In genomic region chr11:47863189-47863892, GRCh38 we compare ENCODE assay signal across 8 cellular contexts. TPM values are rescaled to one million over a fixed set of nuclear protein-coding genes. Genes with fewer than 3 reads are reported as not detected.
DNase-seq lines count a peak whose midpoint lies in the region; ATAC-seq, FAIRE-seq and TF ChIP-seq lines count a peak whose summit lies in the region.

No MANE protein-coding gene starts in this region.

- H3K27me3 ChIP-seq in BJ (ENCODE audit: control insufficient read depth, insufficient read depth, low read length): no peaks in the 10 kb centered on the region

- CTCF ChIA-PET in BJ (lab: Yijun Ruan, JAX): interaction anchor here (0.9 kb wide), 1 partner anchor 8 kb away, joined by 4 read pairs; no protein-coding TSS in a partner anchor

- ATAC-seq in GM19452 (IDR thresholded peaks at IDR 0.05; ENCODE audit: unreplicated experiment): peak; percentile 64
- ATAC-seq in GM18873 (IDR thresholded peaks at IDR 0.05; ENCODE audit: low FRiP score, unreplicated experiment): no peak

- no peaks in the 10 kb centered on the region for H3K36me3 Mint-ChIP-seq in stimulated activated naive CD8-positive, alpha-beta T cell treated with anti-CD3 and anti-CD28 coated beads, Interleukin-15, Interleukin-2, amounts not matched to agents 100 ng/mL and 50 ng/mL, for 24 hours (ENCODE audit: low read depth)

- no peak for FAIRE-seq in HTR-8/SVneo (lab: Jason Lieb, UNC)

- H3K36me3 ChIP-seq in BJ (ENCODE audit: control insufficient read depth, insufficient read depth, low read length) (no peaks in the 10 kb centered on the region), KOPT-K1 (ENCODE audit: insufficient read depth, low read length) (no peaks in the 10 kb centered on the region)

- DNase-seq in BJ (ENCODE audit: low read depth) (peak; percentile 92), choroid plexus epithelial cell (ENCODE audit: low read depth) (peak; percentile 78), HTR-8/SVneo (ENCODE audit: insufficient read length, low spot score) (no peak), GOT3 (lab: John Stamatoyannopoulos, UW) (no peak)

- peak overlapping the region; percentile 19 for H3K27ac ChIP-seq in KOPT-K1 (ENCODE audit: low read depth, low read length, poor library complexity, severe bottlenecking)

- no peaks in the 10 kb centered on the region for H3K27me3 Mint-ChIP-seq in stimulated activated naive CD8-positive, alpha-beta T cell treated with anti-CD3 and anti-CD28 coated beads, Interleukin-15, Interleukin-2, amounts not matched to agents 100 ng/mL and 50 ng/mL, for 24 hours

- H3K4me3 ChIP-seq in BJ (ENCODE audit: low read depth, low read length) (no peak overlapping the region), choroid plexus epithelial cell (ENCODE audit: low read depth, low read length) (no peak overlapping the region)

- no peaks in the 10 kb centered on the region for H3K9me3 Mint-ChIP-seq in stimulated activated naive CD8-positive, alpha-beta T cell treated with anti-CD3 and anti-CD28 coated beads, Interleukin-15, Interleukin-2, amounts not matched to agents 100 ng/mL and 50 ng/mL, for 24 hours

- TF ChIP-seq CTCF in BJ (IDR thresholded peaks at IDR 0.05; ENCODE audit: insufficient read depth, low read depth, low read length) (no peak), choroid plexus epithelial cell (conservative IDR thresholded peaks at IDR 0.05; ENCODE audit: low read depth, low read length) (no peak)

- H3K4me3 Mint-ChIP-seq in stimulated activated naive CD8-positive, alpha-beta T cell treated with anti-CD3 and anti-CD28 coated beads, Interleukin-15, Interleukin-2, amounts not matched to agents 100 ng/mL and 50 ng/mL, for 24 hours: peak overlapping the region; percentile 51

- H3K9me3 ChIP-seq in KOPT-K1 (ENCODE audit: insufficient read depth, low read length, poor library complexity, severe bottlenecking): no peaks in the 10 kb centered on the region

- POLR2A ChIA-PET in BJ (lab: Charles Lee): no interaction called here

- peaks cover 51% of the 10 kb centered on the region for H3K4me1 Mint-ChIP-seq in stimulated activated naive CD8-positive, alpha-beta T cell treated with anti-CD3 and anti-CD28 coated beads, Interleukin-15, Interleukin-2, amounts not matched to agents 100 ng/mL and 50 ng/mL, for 24 hours (ENCODE audit: low read depth)

- peak overlapping the region; percentile 67 for H3K27ac Mint-ChIP-seq in stimulated activated naive CD8-positive, alpha-beta T cell treated with anti-CD3 and anti-CD28 coated beads, Interleukin-15, Interleukin-2, amounts not matched to agents 100 ng/mL and 50 ng/mL, for 24 hours

RNA-seq across cellular contexts. Expression of gene NUP160, which starts 15.2 kb away (rescaled TPM):
- polyA plus RNA-seq in BJ (2011; rRNA removed): 13.4 and 22.2 TPM in 2 replicates
- polyA minus RNA-seq in BJ (2011; rRNA and poly(A)+ RNA removed): 22.9 and 25.4 TPM in 2 replicates

Comparison
In these comparisons a context has a peak if more than half of its experiments do, and no peak if none do; other contexts are left out.
1. DNase-seq: peak in BJ (single experiment) and choroid plexus epithelial cell (single experiment); none in HTR-8/SVneo (single experiment) and GOT3 (single experiment).